Comparison of ENCODE assay signal across 8 cellular contexts in genomic region chr16:10579965-10580918, GRCh38. TPM values are rescaled to one million over a fixed set of nuclear protein-coding genes. Genes with fewer than 3 reads are reported as not detected.
A peak's percentile ranks its signal among the peaks of the same experiment; 100 is the strongest.
DNase-seq lines count a peak whose midpoint lies in the region; ATAC-seq and TF ChIP-seq lines count a peak whose summit lies in the region.

Gene EMP2, minus strand, starts transcription at chr16:10580598. Its CDS starts 32,981 bp downstream, at chr16:10547617.

- H3K36me3 ChIP-seq in esophagus (ENCODE audit: control insufficient read depth in 2 of 2, insufficient read depth in 2 of 2, low read length in 1 of 2) (no peaks in the 10 kb centered on the region), mesodermal cell (ENCODE audit: control insufficient read depth, insufficient read depth, low read length) (no peaks in the 10 kb centered on the region), urinary bladder (ENCODE audit: insufficient read depth) (no peaks in the 10 kb centered on the region)

- H3K36me3 Mint-ChIP-seq in activated T-helper 17 cell treated with anti-CD3 and anti-CD28 coated beads, Interleukin-2, amount 50 U/mL, for 72 hours (ENCODE audit: low read depth) = no peaks in the 10 kb centered on the region
- no peaks in the 10 kb centered on the region for H3K36me3 Mint-ChIP-seq in activated CD4-positive, alpha-beta T cell treated with anti-CD3 and anti-CD28 coated beads, Interleukin-2, amount 10 ng/mL, durations not matched to agents 7 days and 5 days (ENCODE audit: low read depth)

- H3K27ac Mint-ChIP-seq in activated T-helper 17 cell treated with anti-CD3 and anti-CD28 coated beads, Interleukin-2, amount 50 U/mL, for 72 hours = no peak within 1 kb of the TSS
- H3K27ac Mint-ChIP-seq in activated CD4-positive, alpha-beta T cell treated with anti-CD3 and anti-CD28 coated beads, Interleukin-2, amount 10 ng/mL, durations not matched to agents 7 days and 5 days = no peak within 1 kb of the TSS

- no peaks in the 10 kb centered on the region for H3K27me3 ChIP-seq in esophagus (ENCODE audit: control insufficient read depth in 1 of 2, insufficient read depth in 2 of 2, low read length in 2 of 2)

- CTCF ChIA-PET in RWPE1 (lab: Yijun Ruan, JAX) = interaction anchor here (0.6 to 1.5 kb wide), 15 partner anchors 29 to 658 kb away, joined by 3 to 9 read pairs (median 3); partner anchors contain the start of gene NUBP1
- CTCF ChIA-PET in activated CD4-positive, alpha-beta T cell treated with anti-CD3 and anti-CD28 coated beads, Interleukin-2, amount 10 ng/mL, durations not matched to agents 7 days and 5 days (lab: Charles Lee) = no interaction called here

- no peak for ATAC-seq in activated T-helper 17 cell treated with anti-CD3 and anti-CD28 coated beads, Interleukin-2, amount 50 U/mL, for 72 hours (replicated peaks)

- TF ChIP-seq CTCF in RWPE1 (conservative IDR thresholded peaks at IDR 0.05; ENCODE audit: low read depth) = peak; percentile 73

- DNase-seq in AG08396 (ENCODE audit: low spot score) = peak; percentile 96
- peak; percentile 79 for DNase-seq in HCEC 1CT
- peak; percentile 90 for DNase-seq in RWPE1 (ENCODE audit: low spot score)
- no peak for DNase-seq in activated CD4-positive, alpha-beta T cell treated with anti-CD3 and anti-CD28 coated beads, Interleukin-2, amount 10 ng/mL, durations not matched to agents 7 days and 5 days

- H3K4me3 Mint-ChIP-seq in activated T-helper 17 cell treated with anti-CD3 and anti-CD28 coated beads, Interleukin-2, amount 50 U/mL, for 72 hours = no peak within 1 kb of the TSS
- H3K4me3 Mint-ChIP-seq in activated CD4-positive, alpha-beta T cell treated with anti-CD3 and anti-CD28 coated beads, Interleukin-2, amount 10 ng/mL, durations not matched to agents 7 days and 5 days = no peak within 1 kb of the TSS

- no peaks in the 10 kb centered on the region for H3K9me3 Mint-ChIP-seq in activated T-helper 17 cell treated with anti-CD3 and anti-CD28 coated beads, Interleukin-2, amount 50 U/mL, for 72 hours
- H3K9me3 Mint-ChIP-seq in activated CD4-positive, alpha-beta T cell treated with anti-CD3 and anti-CD28 coated beads, Interleukin-2, amount 10 ng/mL, durations not matched to agents 7 days and 5 days = no peaks in the 10 kb centered on the region

- peak within 1 kb of the TSS; percentile 82 for H3K27ac ChIP-seq in RWPE1
- peak within 1 kb of the TSS; percentile 96 to 98 for H3K27ac ChIP-seq in esophagus (ENCODE audit: low read depth in 2 of 2, low read length in 1 of 2)
- H3K27ac ChIP-seq in mesodermal cell (ENCODE audit: low read depth, low read length, severe bottlenecking) = peak within 1 kb of the TSS; percentile 59
- peak within 1 kb of the TSS; percentile 90 for H3K27ac ChIP-seq in urinary bladder (ENCODE audit: low read depth)

- H3K4me1 ChIP-seq in esophagus (ENCODE audit: control insufficient read depth in 2 of 2, insufficient read depth in 2 of 2, low read length in 1 of 2) = peaks cover 13 to 20% of the 10 kb centered on the region in 2 donors
- H3K4me1 ChIP-seq in mesodermal cell (ENCODE audit: control insufficient read depth, insufficient read depth, low read length, poor library complexity, severe bottlenecking) = peaks cover 42% of the 10 kb centered on the region
- H3K4me1 ChIP-seq in urinary bladder (ENCODE audit: insufficient read depth) = no peaks in the 10 kb centered on the region

- H3K27me3 Mint-ChIP-seq in activated T-helper 17 cell treated with anti-CD3 and anti-CD28 coated beads, Interleukin-2, amount 50 U/mL, for 72 hours = peaks cover 54% of the 10 kb centered on the region
- H3K27me3 Mint-ChIP-seq in activated CD4-positive, alpha-beta T cell treated with anti-CD3 and anti-CD28 coated beads, Interleukin-2, amount 10 ng/mL, durations not matched to agents 7 days and 5 days = peaks cover 45% of the 10 kb centered on the region

- POLR2A ChIA-PET in RWPE1 (lab: Yijun Ruan, JAX; ENCODE audit: low non-redundant PET) = interaction anchor here (0.6 to 1.4 kb wide), 5 partner anchors 14 to 73 kb away, joined by 3 to 8 read pairs (median 4); no protein-coding TSS in a partner anchor
- POLR2A ChIA-PET in activated CD4-positive, alpha-beta T cell treated with anti-CD3 and anti-CD28 coated beads, Interleukin-2, amount 10 ng/mL, durations not matched to agents 7 days and 5 days (lab: Charles Lee) = no interaction called here

- H3K9me3 ChIP-seq in esophagus (ENCODE audit: control insufficient read depth in 2 of 2, insufficient read depth in 1 of 2, low read depth in 1 of 2, low read length in 1 of 2) (no peaks in the 10 kb centered on the region), mesodermal cell (ENCODE audit: control insufficient read depth, low read length) (no peaks in the 10 kb centered on the region)

- H3K4me1 Mint-ChIP-seq in activated T-helper 17 cell treated with anti-CD3 and anti-CD28 coated beads, Interleukin-2, amount 50 U/mL, for 72 hours = no peaks in the 10 kb centered on the region
- no peaks in the 10 kb centered on the region for H3K4me1 Mint-ChIP-seq in activated CD4-positive, alpha-beta T cell treated with anti-CD3 and anti-CD28 coated beads, Interleukin-2, amount 10 ng/mL, durations not matched to agents 7 days and 5 days

- H3K4me3 ChIP-seq in esophagus (ENCODE audit: low read depth in 1 of 2, low read length in 2 of 2) (peak within 1 kb of the TSS; percentile 75 to 96), mesodermal cell (ENCODE audit: extremely low read depth, insufficient read depth, low read length, poor library complexity, severe bottlenecking) (peak within 1 kb of the TSS; percentile 63), urinary bladder (ENCODE audit: low read depth, low read length) (peak within 1 kb of the TSS; percentile 62)

- 1% methylated on average over 70 to 92 of the region's 92 CpGs for WGBS in esophagus, 2 donors
- WGBS in mesodermal cell (ENCODE audit: insufficient coverage in 2 of 2), 2 experiments = 0 to 1% methylated on average over 62 to 69 of the region's 92 CpGs
- under 1% methylated on average over 92 of the region's 92 CpGs for WGBS in urinary bladder

RNA-seq across cellular contexts. Expression of gene EMP2, which starts in this region (rescaled TPM):
- polyA plus RNA-seq in esophagus (10 to 100 TPM; 68.6 to 90.9 TPM), urinary bladder (41.7 TPM)
- 34.1 TPM for polyA plus RNA-seq in mesodermal cell (2013, experiment 1 of 2)
- polyA plus RNA-seq in mesodermal cell (2013, experiment 2 of 2) = 37.5 TPM
- 47.3 TPM for total RNA-seq in urinary bladder
- under 1 TPM; 0.15 to 0.16 TPM for total RNA-seq in activated T-helper 17 cell treated with anti-CD3 and anti-CD28 coated beads, Interleukin-2, amount 50 U/mL, for 72 hours
- total RNA-seq in activated CD4-positive, alpha-beta T cell treated with anti-CD3 and anti-CD28 coated beads, Interleukin-2, amount 10 ng/mL, durations not matched to agents 7 days and 5 days = not detected

Comparison
In these comparisons a context has a peak if more than half of its experiments do, and no peak if none do; other contexts are left out.
1. RNA of gene EMP2 (total RNA-seq): 47.3 TPM in urinary bladder (single experiment); 0.15 to 0.16 TPM in activated T-helper 17 cell treated with anti-CD3 and anti-CD28 coated beads, Interleukin-2, amount 50 U/mL, for 72 hours and not detected in activated CD4-positive, alpha-beta T cell treated with anti-CD3 and anti-CD28 coated beads, Interleukin-2, amount 10 ng/mL, durations not matched to agents 7 days and 5 days; every median in the first group is over 10 times any median in the second.
2. Peak in every context shown above with its lines, with median percentiles within 50 percentile points of each other: H3K27ac ChIP-seq and H3K4me3 ChIP-seq.